Comparison of ENCODE assay signal across 19 cellular contexts in the genomic region with DNA sequence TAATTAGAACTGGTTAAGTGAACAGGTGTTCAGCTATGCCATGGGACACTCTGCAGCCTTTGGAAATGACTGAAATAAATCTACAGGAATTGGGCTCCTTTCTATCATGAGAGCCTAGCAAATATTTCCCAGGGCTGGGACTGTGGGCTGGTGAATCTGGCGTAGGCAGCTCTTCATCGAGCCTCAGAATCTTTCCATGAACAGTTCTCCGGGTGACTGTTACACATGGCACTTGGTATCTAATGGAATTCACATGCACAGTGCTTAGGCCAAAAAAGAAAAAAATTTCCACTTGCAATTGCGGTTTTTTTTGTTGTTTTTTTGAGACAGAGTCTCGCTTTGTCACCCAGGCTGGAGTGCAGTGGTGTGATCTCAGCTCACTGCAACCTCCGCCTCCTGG. TPM values are rescaled to one million over a fixed set of nuclear protein-coding genes. Genes with fewer than 3 reads are reported as not detected.
A peak's percentile ranks its signal among the peaks of the same experiment; 100 is the strongest.
DNase-seq lines count a peak whose midpoint lies in the region; ATAC-seq and TF ChIP-seq lines count a peak whose summit lies in the region.
"Had no signal": no experiment of that assay in that cellular context is flagged by ENCODE, and none has a peak within 500 bp of the region (broad histone marks: within the 10 kb centered on the region; RNA-seq: fewer than 3 reads in every experiment).

No MANE protein-coding gene starts in this region.

- TF ChIP-seq CTCF in thyroid gland (IDR thresholded peaks at IDR 0.05): no peak

- TF ChIP-seq POLR2A in thyroid gland (IDR thresholded peaks at IDR 0.05): no peak

- H3K4me1 ChIP-seq in thyroid gland: peaks cover 22 to 35% of the 10 kb centered on the region in 2 donors

- intact Hi-C loops in thyroid gland (cut with DNase I): no loop called here

- no peaks in the 10 kb centered on the region for H3K36me3 ChIP-seq in thyroid gland

- H3K4me3 ChIP-seq in thyroid gland (replicated peaks in 1 of 3): no peak overlapping the region

- no peaks in the 10 kb centered on the region for H3K27me3 ChIP-seq in thyroid gland

- POLR2A ChIA-PET in HEK293T (lab: Yijun Ruan, JAX): no interaction called here

- no peaks in the 10 kb centered on the region for H3K9me3 ChIP-seq in thyroid gland

- CTCF ChIA-PET in HEK293T (lab: Yijun Ruan, JAX): no interaction called here

- H3K27ac ChIP-seq in angular gyrus (ENCODE audit: low read depth, low read length): peak overlapping the region; percentile 86
- H3K27ac ChIP-seq in thyroid gland: peak overlapping the region; percentile 84 to 90 (median 89)

- peak; percentile 79 for DNase-seq in EH (ENCODE audit: low read depth)
- peak; percentile 52 for DNase-seq in kidney tubule cell (ENCODE audit: low spot score)
- no peak for DNase-seq in thyroid gland
- no peak for DNase-seq in stimulated activated naive CD4-positive, alpha-beta T cell treated with Interleukin-2 at 50 U/mL for 16 hours (lab: John Stamatoyannopoulos, UW)
- DNase-seq in HEK293T (ENCODE audit: extremely low spot score): no peak
- DNase-seq: CD4-positive, alpha-beta T cell; DMS53; GOT3; MM.1S; NCI-H1092 treated with DMSO at 0.1 percent for 48 hours; NCI-H2081; NCI-H2171 treated with DMSO at 0.1 percent for 48 hours; NCI-H446 treated with DMSO at 0.1 percent for 48 hours; NCI-H748 treated with DMSO at 0.1 percent for 48 hours; OCI-M1; Right ventricle myocardium superior; SW 1271 had no signal

- ATAC-seq in HG02798 (IDR thresholded peaks at IDR 0.05; ENCODE audit: poor library complexity, unreplicated experiment): no peak

- 73 to 92% methylated on average over 6 of the region's 6 CpGs for WGBS in thyroid gland, 2 donors

TF ChIP-seq in HEK293T, 16 proteins besides CTCF, POLR2A, EP300 and RAD21:
- TF ChIP-seq CTBP1 (IDR thresholded peaks at IDR 0.05; ENCODE audit: borderline replicate concordance) (no peak), BHLHE40 (IDR thresholded peaks at IDR 0.05; ENCODE audit: borderline replicate concordance) (no peak), SUZ12 (IDR thresholded peaks at IDR 0.05) (no peak), HDGF (IDR thresholded peaks at IDR 0.05; ENCODE audit: borderline replicate concordance) (no peak), TARDBP (IDR thresholded peaks at IDR 0.05) (no peak), SP1 (IDR thresholded peaks at IDR 0.05) (no peak), LEF1 (IDR thresholded peaks at IDR 0.05; ENCODE audit: borderline replicate concordance) (no peak), NFRKB (IDR thresholded peaks at IDR 0.05) (no peak), ELF4 (IDR thresholded peaks at IDR 0.05) (no peak), FOXK2 (IDR thresholded peaks at IDR 0.05) (no peak), ZNF384 (IDR thresholded peaks at IDR 0.05) (no peak), FOXA1 (IDR thresholded peaks at IDR 0.05) (no peak), ARNT (IDR thresholded peaks at IDR 0.05) (no peak), FOXM1 (IDR thresholded peaks at IDR 0.05; ENCODE audit: borderline replicate concordance) (no peak), L3MBTL2 (conservative IDR thresholded peaks at IDR 0.05) (no peak)
- TF ChIP-seq, protein P1, sequence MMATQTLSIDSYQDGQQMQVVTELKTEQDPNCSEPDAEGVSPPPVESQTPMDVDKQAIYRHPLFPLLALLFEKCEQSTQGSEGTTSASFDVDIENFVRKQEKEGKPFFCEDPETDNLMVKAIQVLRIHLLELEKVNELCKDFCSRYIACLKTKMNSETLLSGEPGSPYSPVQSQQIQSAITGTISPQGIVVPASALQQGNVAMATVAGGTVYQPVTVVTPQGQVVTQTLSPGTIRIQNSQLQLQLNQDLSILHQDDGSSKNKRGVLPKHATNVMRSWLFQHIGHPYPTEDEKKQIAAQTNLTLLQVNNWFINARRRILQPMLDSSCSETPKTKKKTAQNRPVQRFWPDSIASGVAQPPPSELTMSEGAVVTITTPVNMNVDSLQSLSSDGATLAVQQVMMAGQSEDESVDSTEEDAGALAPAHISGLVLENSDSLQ (IDR thresholded peaks at IDR 0.05): no peak
TF ChIP-seq in HEK293T: peak in this region for 0.

RNA-seq across cellular contexts. Expression of a gene that starts 32.1 kb away (rescaled TPM):
- 100 to 1,000 TPM in 1 of 4 donors, 10 to 100 TPM in 3; 22.5 to 197 (median 32.3) TPM for total RNA-seq in thyroid gland

Comparison
In these comparisons a context has a peak if more than half of its experiments do, and no peak if none do; other contexts are left out.
1. DNase-seq: peak in EH (single experiment) and kidney tubule cell (single experiment); none in thyroid gland (0 of 2), stimulated activated naive CD4-positive, alpha-beta T cell treated with Interleukin-2 at 50 U/mL for 16 hours (single experiment) and HEK293T (single experiment).